In the genomic region with DNA sequence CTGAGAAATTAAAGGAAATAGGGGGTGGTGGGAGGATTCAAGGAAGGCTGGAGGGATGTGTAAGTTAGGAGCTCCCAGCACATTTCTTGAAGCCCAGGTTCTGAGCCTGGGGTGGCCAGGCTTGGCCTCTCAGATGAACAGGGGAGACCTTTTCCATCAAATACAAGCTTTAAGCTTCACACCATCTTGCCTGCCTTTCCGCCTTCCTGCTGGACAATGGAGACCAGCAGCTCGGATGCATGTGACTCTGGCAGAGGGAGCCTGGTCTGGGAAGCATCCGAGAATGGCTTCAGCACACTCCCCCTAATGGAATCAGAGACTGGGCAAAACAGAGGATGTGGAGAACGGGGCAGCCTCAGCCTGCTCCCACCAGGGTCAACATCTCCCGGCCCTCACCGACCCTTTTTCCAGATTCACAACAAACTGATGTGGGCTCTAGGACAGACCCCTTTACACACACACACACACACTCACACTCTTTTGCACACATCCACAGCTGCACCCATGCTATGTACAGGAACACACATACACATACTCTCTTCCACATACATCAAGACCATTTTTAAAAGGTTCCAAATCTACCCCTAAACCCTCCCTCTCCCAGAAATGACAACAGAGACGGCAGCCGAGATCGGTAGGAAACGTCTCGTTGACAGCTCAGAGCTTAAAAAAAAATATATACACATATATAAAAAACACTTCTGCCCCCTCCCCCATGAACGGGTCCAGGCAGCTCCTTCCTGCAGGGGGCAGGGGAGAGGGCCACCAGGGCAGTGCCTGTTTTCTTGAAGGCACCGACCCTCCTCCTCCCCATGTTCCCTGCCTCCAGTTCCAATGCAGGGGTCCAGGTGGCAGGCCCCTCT, we compare ENCODE assay signal across 10 cellular contexts. TPM values are rescaled to one million over a fixed set of nuclear protein-coding genes. Genes with fewer than 3 reads are reported as not detected.
A peak's percentile ranks its signal among the peaks of the same experiment; 100 is the strongest.
DNase-seq lines count a peak whose midpoint lies in the region; ATAC-seq, FAIRE-seq and TF ChIP-seq lines count a peak whose summit lies in the region.
"Had no signal": no experiment of that assay in that cellular context is flagged by ENCODE, and none has a peak within 500 bp of the region (broad histone marks: within the 10 kb centered on the region; RNA-seq: fewer than 3 reads in every experiment).

No MANE protein-coding gene starts in this region.

- DNase-seq in A549 (ENCODE audit: low read depth in 1 of 2, low spot score in 1 of 2) = peak in 1 of 2 experiments; percentile 51
- DNase-seq in GM06990 (ENCODE audit: extremely low read depth, insufficient read length) = no peak
- no peak for DNase-seq in fibroblast of villous mesenchyme (ENCODE audit: low read depth)
- DNase-seq in NCI-H446 treated with DMSO at 0.1 percent for 48 hours (lab: John Stamatoyannopoulos, UW) = no peak
- DNase-seq in Kasumi-1 (lab: John Stamatoyannopoulos, UW) = no peak
- DNase-seq in SKM-1 (lab: John Stamatoyannopoulos, UW; ENCODE audit: unreplicated experiment) = no peak
- DNase-seq: NCI-H2171; stimulated activated CD4-positive, alpha-beta T cell treated with anti-CD3 and anti-CD28 coated beads, Interleukin-4, amount 100 ng/mL, for 1 hour had no signal

- H4K20me1 ChIP-seq in SU-DHL-6 (ENCODE audit: low read depth, low read length) = no peaks in the 10 kb centered on the region

- TF ChIP-seq EP300 in A549 (IDR thresholded peaks at IDR 0.05) = no peak

- H3K4me2 ChIP-seq in A549 = no peak overlapping the region
- H3K4me2 ChIP-seq in SU-DHL-6 (ENCODE audit: low read depth, low read length, poor library complexity, severe bottlenecking) = no peak overlapping the region

- peaks cover 7% of the 10 kb centered on the region; the same call in 1 of the 2 replicates for H3K79me2 ChIP-seq in SU-DHL-6 (ENCODE audit: insufficient read depth, low read length)

- H3K4me3 ChIP-seq in A549 = no peak overlapping the region
- no peak overlapping the region for H3K4me3 ChIP-seq in GM06990 (replicated peaks; ENCODE audit: low read depth, low read length)
- no peak overlapping the region for H3K4me3 ChIP-seq in SU-DHL-6 (ENCODE audit: insufficient read depth, low read length, poor library complexity, severe bottlenecking)
- H3K4me3 ChIP-seq in fibroblast of villous mesenchyme (ENCODE audit: low read depth, low read length) = no peak overlapping the region

- H3K9me2 ChIP-seq in SU-DHL-6 (replicated peaks; ENCODE audit: insufficient read depth, low read length) = no peaks in the 10 kb centered on the region

- TF ChIP-seq CTCF in A549 (IDR thresholded peaks at IDR 0.05) (no peak), GM06990 (IDR thresholded peaks at IDR 0.05; ENCODE audit: insufficient read depth, low read length, poor library complexity, severe bottlenecking) (peak; percentile 24), SU-DHL-6 (IDR thresholded peaks at IDR 0.05; ENCODE audit: insufficient read depth, low read length, poor library complexity, severe bottlenecking) (peak; percentile 14), fibroblast of villous mesenchyme (IDR thresholded peaks at IDR 0.05; ENCODE audit: insufficient read depth, low read depth, low read length) (peak; percentile 31)

- CTCF ChIA-PET in A549 (lab: Yijun Ruan, JAX) = interaction anchor here (0.8 to 9.4 kb wide), 13 partner anchors 9 to 317 kb away, joined by 3 to 159 read pairs (median 4); partner anchors contain the start of genes FAM171A2, GRN, SLC25A39 and UBTF

- peaks cover 47% of the 10 kb centered on the region for H3K4me1 ChIP-seq in A549

- ATAC-seq in A549 (0 out of 6 replicates have a peak, but pooled peaks have one; percentile 9 to 22), HG03025 (IDR thresholded peaks at IDR 0.05; ENCODE audit: low FRiP score, unreplicated experiment) (no peak)

- H3K27ac ChIP-seq in A549 (no peak overlapping the region), SU-DHL-6 (ENCODE audit: low read depth, low read length) (no peak overlapping the region)

- H3K9me3 ChIP-seq in A549 (no peaks in the 10 kb centered on the region), SU-DHL-6 (ENCODE audit: insufficient read depth, low read length) (no peaks in the 10 kb centered on the region)

- no peak for TF ChIP-seq POLR2A in A549 (IDR thresholded peaks at IDR 0.05; ENCODE audit: low read length)

- no peak for FAIRE-seq in A549 (lab: Jason Lieb, UNC)

- WGBS in A549 (ENCODE audit: missing lambda C conversion rate) = 73% methylated on average over 13 of the region's 13 CpGs

- H3K9ac ChIP-seq in SU-DHL-6 (ENCODE audit: low read length) = no peak overlapping the region

- H3K27me3 ChIP-seq in GM06990 (replicated peaks; ENCODE audit: control insufficient read depth, insufficient read depth, low read length) (no peaks in the 10 kb centered on the region), SU-DHL-6 (ENCODE audit: low read length) (no peaks in the 10 kb centered on the region)

- H3K36me3 ChIP-seq in GM06990 (ENCODE audit: control insufficient read depth, insufficient read depth, low read length) = peaks cover 32% of the 10 kb centered on the region
- H3K36me3 ChIP-seq in SU-DHL-6 (ENCODE audit: low read length) = peaks cover 11% of the 10 kb centered on the region; the same call in 1 of the 2 replicates

- POLR2A ChIA-PET in A549 (lab: Yijun Ruan, JAX) = interaction anchor here (3.0 kb wide), 1 partner anchor 16 kb away, joined by 10 read pairs; no protein-coding TSS in a partner anchor

- no peak overlapping the region for H2AFZ ChIP-seq in SU-DHL-6 (ENCODE audit: low read depth, low read length, severe bottlenecking)

- no peak for TF ChIP-seq RAD21 in A549 (conservative IDR thresholded peaks at IDR 0.05 in 1 of 2, IDR thresholded peaks at IDR 0.05 in 1 of 2)

- peaks cover 32% of the 10 kb centered on the region for H3F3A ChIP-seq in SU-DHL-6 (ENCODE audit: insufficient read depth)

TF ChIP-seq in A549, 52 proteins besides CTCF, POLR2A, EP300 and RAD21:
- TF ChIP-seq POLR2AphosphoS2 (conservative IDR thresholded peaks at IDR 0.05; ENCODE audit: low read length) (peak; percentile 62; the same call in 1 of the 2 replicates), ATOH8 (CRISPR knock-in tag; IDR thresholded peaks at IDR 0.05; ENCODE audit: low read depth) (no peak)

RNA-seq across cellular contexts. Expression of gene ATXN7L3, which starts 6.5 kb away (rescaled TPM):
- polyA plus RNA-seq in A549 (2011; rRNA removed) = 65.7 and 72.7 TPM in 2 replicates
- polyA plus RNA-seq in A549 (2012; cell fraction: cytosol; rRNA removed) = 39.3 and 52.4 TPM in 2 replicates
- polyA plus RNA-seq in A549 (2012; cell fraction: nucleus; rRNA removed) = 84.7 and 105 TPM in 2 replicates
- 54.0 to 66.2 TPM (median 60.5 TPM) in 3 replicates for polyA plus RNA-seq in A549 (2017; fragmentation: RNase III; extraction: RNeasy Plus Mini Kit Qiagen cat#74134 plus additional on column Dnase treatment)
- polyA minus RNA-seq in A549 (2011; rRNA and poly(A)+ RNA removed) = 67.2 and 79.1 TPM in 2 replicates
- total RNA-seq in fibroblast of villous mesenchyme = 43.6 and 48.3 TPM in 2 replicates

RNA-seq across cellular contexts. Expression of gene UBTF, which starts 13.3 kb away (rescaled TPM):
- polyA plus RNA-seq in A549 (2011; rRNA removed) (39.8 and 44.0 TPM in 2 replicates), A549 (2017; fragmentation: RNase III; extraction: RNeasy Plus Mini Kit Qiagen cat#74134 plus additional on column Dnase treatment) (75.0 to 76.2 TPM (median 75.5 TPM) in 3 replicates)
- 37.0 and 41.6 TPM in 2 replicates for polyA plus RNA-seq in A549 (2012; cell fraction: cytosol; rRNA removed)
- 36.1 and 47.3 TPM in 2 replicates for polyA plus RNA-seq in A549 (2012; cell fraction: nucleus; rRNA removed)
- polyA minus RNA-seq in A549 (2011; rRNA and poly(A)+ RNA removed) = 28.2 and 29.7 TPM in 2 replicates
- total RNA-seq in fibroblast of villous mesenchyme = 46.1 and 46.6 TPM in 2 replicates

RNA-seq across cellular contexts. Expression of gene TMUB2, which starts 19.4 kb away (rescaled TPM):
- polyA plus RNA-seq in A549 (2011; rRNA removed) = 36.2 and 43.3 TPM in 2 replicates
- 37.3 and 45.4 TPM in 2 replicates for polyA plus RNA-seq in A549 (2012; cell fraction: cytosol; rRNA removed)
- polyA plus RNA-seq in A549 (2012; cell fraction: nucleus; rRNA removed) = 104 and 115 TPM in 2 replicates
- polyA plus RNA-seq in A549 (2017; fragmentation: RNase III; extraction: RNeasy Plus Mini Kit Qiagen cat#74134 plus additional on column Dnase treatment) = 37.6 to 44.4 TPM (median 42.0 TPM) in 3 replicates
- polyA minus RNA-seq in A549 (2011; rRNA and poly(A)+ RNA removed) = 29.9 and 32.2 TPM in 2 replicates
- 19.0 and 28.1 TPM in 2 replicates for total RNA-seq in fibroblast of villous mesenchyme

RNA-seq across cellular contexts. Expression of gene ASB16, which starts 35.7 kb away (rescaled TPM):
- polyA plus RNA-seq in A549 (2011; rRNA removed) (0.05 TPM in 1 of 2 replicates, not detected in the other), A549 (2017; fragmentation: RNase III; extraction: RNeasy Plus Mini Kit Qiagen cat#74134 plus additional on column Dnase treatment) (0.12 to 0.16 TPM (median 0.15 TPM) in 3 replicates)
- polyA plus RNA-seq in A549 (2012; cell fraction: cytosol; rRNA removed) = 0.04 and 0.06 TPM in 2 replicates
- polyA plus RNA-seq in A549 (2012; cell fraction: nucleus; rRNA removed) = 0.67 and 0.69 TPM in 2 replicates
- polyA minus RNA-seq in A549 (2011; rRNA and poly(A)+ RNA removed) = not detected in 2 replicates
- total RNA-seq in fibroblast of villous mesenchyme = under 0.01 TPM in 1 of 2 replicates, not detected in the other
